ENCODE assay signal across 1 cellular context in genomic region chr3:44326035-44326434, GRCh38.
A peak's percentile ranks its signal among the peaks of the same experiment; 100 is the strongest.
TF ChIP-seq lines count a peak whose summit lies in the region.

No MANE protein-coding gene starts in this region.

TF ChIP-seq in HepG2, 621 proteins besides CTCF, POLR2A, EP300 and RAD21:
- TF ChIP-seq NFE2L2 (IDR thresholded peaks at IDR 0.05; ENCODE audit: low read length) (0 out of 2 replicates have a peak, but pooled peaks have one; percentile 17), MAFF (IDR thresholded peaks at IDR 0.05; ENCODE audit: low read depth, low read length) (peak; percentile 85), MAFK (conservative IDR thresholded peaks at IDR 0.05 in 1 of 2, IDR thresholded peaks at IDR 0.05 in 1 of 2; ENCODE audit: low read length in 2 of 2) (peak; percentile 84 to 91), E2F1 (CRISPR knock-in tag; IDR thresholded peaks at IDR 0.05) (no peak)
